In the genomic region with DNA sequence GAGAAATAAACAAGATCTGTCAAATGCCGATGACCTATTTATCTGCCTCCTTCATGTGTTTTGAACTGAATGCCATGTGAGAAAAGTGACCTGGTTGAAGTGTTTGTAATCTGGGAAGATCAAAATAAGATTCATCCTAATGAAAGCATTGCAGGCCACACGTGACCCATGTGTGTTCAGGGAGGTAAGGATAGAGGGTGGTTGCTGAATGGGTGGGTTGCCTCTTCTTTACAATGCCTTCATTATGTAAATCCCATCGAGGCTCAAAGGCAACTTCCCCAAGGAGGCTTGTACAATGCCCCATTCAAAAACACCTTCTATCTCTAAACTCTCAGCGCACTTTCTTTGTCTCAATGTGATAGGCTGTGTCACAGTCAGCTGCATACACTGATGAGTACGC, we compare ENCODE assay signal across 8 cellular contexts.
"Had no signal": no experiment of that assay in that cellular context is flagged by ENCODE, and none has a peak within 500 bp of the region (broad histone marks: within the 10 kb centered on the region; RNA-seq: fewer than 3 reads in every experiment).

No MANE protein-coding gene starts in this region.

- DNase-seq: GM23248, GOT3, H7, HCEC 1CT, IMR-90, KG1 had no signal

- H2AFZ ChIP-seq: GM23248 had no signal

- H3K27ac ChIP-seq: GM23248, HL-60 had no signal

- H3K4me3 ChIP-seq: GM23248, K562 had no signal

- H3K9ac ChIP-seq: GM23248 had no signal

- ATAC-seq: K562 had no signal
